9 cellular contexts compared by ENCODE assay signal in genomic region chr18:80202264-80202998, GRCh38.
A peak's percentile ranks its signal among the peaks of the same experiment; 100 is the strongest.
DNase-seq lines count a peak whose midpoint lies in the region; ATAC-seq and TF ChIP-seq lines count a peak whose summit lies in the region.
"Had no signal": no experiment of that assay in that cellular context is flagged by ENCODE, and none has a peak within 500 bp of the region (broad histone marks: within the 10 kb centered on the region; RNA-seq: fewer than 3 reads in every experiment).

No MANE protein-coding gene starts in this region.

- ATAC-seq in GM21381 (IDR thresholded peaks at IDR 0.05; ENCODE audit: unreplicated experiment): peak; percentile 89
- peak; percentile 85 for ATAC-seq in HG03108 (IDR thresholded peaks at IDR 0.05; ENCODE audit: unreplicated experiment)
- ATAC-seq: Panc1 had no signal

- H3K4me3 Mint-ChIP-seq in nephron: no peak overlapping the region

- H3K36me3 Mint-ChIP-seq in nephron (ENCODE audit: low read depth): peaks cover 16% of the 10 kb centered on the region

- H3K4me1 Mint-ChIP-seq in nephron: peaks cover 38% of the 10 kb centered on the region

- H3K9me3 Mint-ChIP-seq in nephron: no peaks in the 10 kb centered on the region

- no peaks in the 10 kb centered on the region for H3K27me3 Mint-ChIP-seq in nephron (ENCODE audit: low read depth)

- DNase-seq in activated T-cell treated with anti-CD3 and anti-CD28 coated beads for 24 hours (ENCODE audit: low read depth): peak; percentile 16
- DNase-seq in activated T-cell treated with anti-CD3 and anti-CD28 coated beads, Interleukin-2, amount 50 U/mL, for 1 hour: no peak
- no peak for DNase-seq in Kasumi-1 (lab: John Stamatoyannopoulos, UW)
- DNase-seq in NCI-H187 treated with DMSO at 0.1 percent for 48 hours (lab: John Stamatoyannopoulos, UW): no peak
- no peak for DNase-seq in NCI-H2029 treated with DMSO at 0.1 percent for 48 hours (lab: John Stamatoyannopoulos, UW)

- no peak for TF ChIP-seq CTCF in nephron (IDR thresholded peaks at IDR 0.05; ENCODE audit: unreplicated experiment in 3 of 3)

- H3K27ac Mint-ChIP-seq in nephron: peak overlapping the region in 2 of 3 experiments; percentile 30 to 42
